ENCODE assay signal across 2 cellular contexts in genomic region chr4:125739760-125740159, GRCh38.
TF ChIP-seq lines count a peak whose summit lies in the region.

No MANE protein-coding gene starts in this region.

TF ChIP-seq in liver, 16 proteins besides CTCF, POLR2A, EP300 and RAD21:
- TF ChIP-seq, protein P1, sequence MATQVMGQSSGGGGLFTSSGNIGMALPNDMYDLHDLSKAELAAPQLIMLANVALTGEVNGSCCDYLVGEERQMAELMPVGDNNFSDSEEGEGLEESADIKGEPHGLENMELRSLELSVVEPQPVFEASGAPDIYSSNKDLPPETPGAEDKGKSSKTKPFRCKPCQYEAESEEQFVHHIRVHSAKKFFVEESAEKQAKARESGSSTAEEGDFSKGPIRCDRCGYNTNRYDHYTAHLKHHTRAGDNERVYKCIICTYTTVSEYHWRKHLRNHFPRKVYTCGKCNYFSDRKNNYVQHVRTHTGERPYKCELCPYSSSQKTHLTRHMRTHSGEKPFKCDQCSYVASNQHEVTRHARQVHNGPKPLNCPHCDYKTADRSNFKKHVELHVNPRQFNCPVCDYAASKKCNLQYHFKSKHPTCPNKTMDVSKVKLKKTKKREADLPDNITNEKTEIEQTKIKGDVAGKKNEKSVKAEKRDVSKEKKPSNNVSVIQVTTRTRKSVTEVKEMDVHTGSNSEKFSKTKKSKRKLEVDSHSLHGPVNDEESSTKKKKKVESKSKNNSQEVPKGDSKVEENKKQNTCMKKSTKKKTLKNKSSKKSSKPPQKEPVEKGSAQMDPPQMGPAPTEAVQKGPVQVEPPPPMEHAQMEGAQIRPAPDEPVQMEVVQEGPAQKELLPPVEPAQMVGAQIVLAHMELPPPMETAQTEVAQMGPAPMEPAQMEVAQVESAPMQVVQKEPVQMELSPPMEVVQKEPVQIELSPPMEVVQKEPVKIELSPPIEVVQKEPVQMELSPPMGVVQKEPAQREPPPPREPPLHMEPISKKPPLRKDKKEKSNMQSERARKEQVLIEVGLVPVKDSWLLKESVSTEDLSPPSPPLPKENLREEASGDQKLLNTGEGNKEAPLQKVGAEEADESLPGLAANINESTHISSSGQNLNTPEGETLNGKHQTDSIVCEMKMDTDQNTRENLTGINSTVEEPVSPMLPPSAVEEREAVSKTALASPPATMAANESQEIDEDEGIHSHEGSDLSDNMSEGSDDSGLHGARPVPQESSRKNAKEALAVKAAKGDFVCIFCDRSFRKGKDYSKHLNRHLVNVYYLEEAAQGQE (IDR thresholded peaks at IDR 0.05) = no peak
- TF ChIP-seq NR2F2 (IDR thresholded peaks at IDR 0.05) = peak; percentile 33

TF ChIP-seq in HepG2, 621 proteins besides CTCF, POLR2A, EP300 and RAD21:
- TF ChIP-seq SOX5 (CRISPR knock-in tag; IDR thresholded peaks at IDR 0.05; ENCODE audit: borderline replicate concordance) = no peak
- TF ChIP-seq SMARCE1 (IDR thresholded peaks at IDR 0.05; ENCODE audit: borderline replicate concordance) = no peak
- TF ChIP-seq ZNF333 (CRISPR knock-in tag; IDR thresholded peaks at IDR 0.05; ENCODE audit: borderline replicate concordance) = no peak
- no peak for TF ChIP-seq ZNF264 (CRISPR knock-in tag; IDR thresholded peaks at IDR 0.05)
- TF ChIP-seq ZBTB40 (IDR thresholded peaks at IDR 0.05) = no peak
- TF ChIP-seq ZBTB40 (CRISPR knock-in tag; IDR thresholded peaks at IDR 0.05) = no peak
- no peak for TF ChIP-seq POLR2G (IDR thresholded peaks at IDR 0.05; ENCODE audit: low read depth, low read length)
- TF ChIP-seq ZNF547 (CRISPR knock-in tag; IDR thresholded peaks at IDR 0.05) = no peak
- no peak for TF ChIP-seq SMC3 (IDR thresholded peaks at IDR 0.05; ENCODE audit: low read length)
- TF ChIP-seq FOXA1 (IDR thresholded peaks at IDR 0.05) = no peak
- no peak for TF ChIP-seq FOXA1 (CRISPR knock-in tag; IDR thresholded peaks at IDR 0.05)
- TF ChIP-seq ZNF569 (CRISPR knock-in tag; IDR thresholded peaks at IDR 0.05; ENCODE audit: borderline replicate concordance) = no peak
- TF ChIP-seq ZNF883 (CRISPR knock-in tag; IDR thresholded peaks at IDR 0.05; ENCODE audit: not compliant biosample characterization) = no peak
- TF ChIP-seq GATAD2A (CRISPR knock-in tag; IDR thresholded peaks at IDR 0.05) = no peak
- TF ChIP-seq DDIT3 (CRISPR knock-in tag; IDR thresholded peaks at IDR 0.05) = no peak
- TF ChIP-seq SP2 (CRISPR knock-in tag; IDR thresholded peaks at IDR 0.05) = no peak
- no peak for TF ChIP-seq WIZ (CRISPR knock-in tag; IDR thresholded peaks at IDR 0.05)
- TF ChIP-seq ZNF34 (CRISPR knock-in tag; IDR thresholded peaks at IDR 0.05; ENCODE audit: borderline replicate concordance) = no peak
- TF ChIP-seq ZNF143 (CRISPR knock-in tag; IDR thresholded peaks at IDR 0.05) = no peak
- TF ChIP-seq RFX1 (IDR thresholded peaks at IDR 0.05) = no peak
- TF ChIP-seq ZNF7 (CRISPR knock-in tag; IDR thresholded peaks at IDR 0.05) = no peak
